Comparison of ENCODE assay signal across 1 cellular context in genomic region chr1:6490181-6491075, GRCh38.
TF ChIP-seq lines count a peak whose summit lies in the region.

No MANE protein-coding gene starts in this region.

TF ChIP-seq in K562, 482 proteins besides CTCF, POLR2A, EP300 and RAD21 (continued from another document and continues in another):
- TF ChIP-seq TSHZ1 (CRISPR knock-in tag; IDR thresholded peaks at IDR 0.05) (no peak), KLF16 (IDR thresholded peaks at IDR 0.05) (no peak), MAZ (CRISPR knock-in tag; conservative IDR thresholded peaks at IDR 0.05 in 1 of 2, IDR thresholded peaks at IDR 0.05 in 1 of 2) (0 out of 4 replicates have a peak, but pooled peaks of 1 of the 2 experiments have one; percentile 10), MCM7 (IDR thresholded peaks at IDR 0.05) (no peak), SMARCB1 (IDR thresholded peaks at IDR 0.05; ENCODE audit: insufficient read length, low read depth) (no peak), FOXJ2 (tag; IDR thresholded peaks at IDR 0.05) (no peak), CHCHD3 (CRISPR knock-in tag; IDR thresholded peaks at IDR 0.05) (no peak), MTF1 (CRISPR knock-in tag; IDR thresholded peaks at IDR 0.05; ENCODE audit: borderline replicate concordance) (no peak), CAMTA2 (CRISPR knock-in tag; conservative IDR thresholded peaks at IDR 0.05) (no peak), SUPT5H (IDR thresholded peaks at IDR 0.05) (no peak), ZFP91 (CRISPR knock-in tag; IDR thresholded peaks at IDR 0.05) (no peak), PML (IDR thresholded peaks at IDR 0.05; ENCODE audit: low read length) (no peak), PTRF (tag; IDR thresholded peaks at IDR 0.05) (no peak), TEAD4 (IDR thresholded peaks at IDR 0.05; ENCODE audit: low read length) (no peak), TEAD4 (CRISPR knock-in tag; IDR thresholded peaks at IDR 0.05; ENCODE audit: borderline replicate concordance) (no peak), ZBTB2 (IDR thresholded peaks at IDR 0.05) (peak; percentile 49; the same call in 1 of the 2 replicates), ADNP (tag; IDR thresholded peaks at IDR 0.05) (no peak), KDM2B (CRISPR knock-in tag; IDR thresholded peaks at IDR 0.05) (0 out of 2 replicates have a peak, but pooled peaks have one; percentile 10), HOMEZ (CRISPR knock-in tag; IDR thresholded peaks at IDR 0.05) (no peak), FOXA1 (IDR thresholded peaks at IDR 0.05; ENCODE audit: borderline replicate concordance) (no peak), ZNF316 (IDR thresholded peaks at IDR 0.05) (no peak), GMEB1 (CRISPR knock-in tag; IDR thresholded peaks at IDR 0.05) (no peak), EGR1 (conservative IDR thresholded peaks at IDR 0.05) (no peak), HCFC1 (IDR thresholded peaks at IDR 0.05; ENCODE audit: low read depth, low read length) (no peak), ZNF318 (IDR thresholded peaks at IDR 0.05; ENCODE audit: borderline replicate concordance in 1 of 2, low read depth in 1 of 2) (no peak), TRIM28 (IDR thresholded peaks at IDR 0.05) (no peak), ZBTB9 (CRISPR knock-in tag; IDR thresholded peaks at IDR 0.05) (no peak), CXXC5 (CRISPR knock-in tag; IDR thresholded peaks at IDR 0.05) (peak; percentile 31; the same call in 1 of the 2 replicates), SRSF7 (optimal IDR thresholded peaks at IDR 0.05; ENCODE audit: low read depth, low read length) (no peak), CEBPG (CRISPR knock-in tag; IDR thresholded peaks at IDR 0.05) (no peak), CEBPG (tag; conservative IDR thresholded peaks at IDR 0.05 in 1 of 2, IDR thresholded peaks at IDR 0.05 in 1 of 2) (no peak), FUS (optimal IDR thresholded peaks at IDR 0.05; ENCODE audit: low read depth, low read length) (no peak), GTF2B (IDR thresholded peaks at IDR 0.05; ENCODE audit: extremely low read depth, insufficient read length) (no peak), POLR3A (IDR thresholded peaks at IDR 0.05; ENCODE audit: borderline replicate concordance, extremely low read depth, insufficient read depth, insufficient read length) (no peak), TCF3 (CRISPR knock-in tag; IDR thresholded peaks at IDR 0.05) (no peak), ZNF140 (CRISPR knock-in tag; IDR thresholded peaks at IDR 0.05) (no peak), SRSF9 (IDR thresholded peaks at IDR 0.05; ENCODE audit: borderline replicate concordance, low read depth, low read length) (no peak), ZNF398 (CRISPR knock-in tag; IDR thresholded peaks at IDR 0.05) (no peak)
